ENCODE assay signal across 19 cellular contexts in genomic region chr6:131067521-131067920, GRCh38. TPM values are rescaled to one million over a fixed set of nuclear protein-coding genes. Genes with fewer than 3 reads are reported as not detected.
DNase-seq lines count a peak whose midpoint lies in the region; ATAC-seq and TF ChIP-seq lines count a peak whose summit lies in the region.
"Had no signal": no experiment of that assay in that cellular context is flagged by ENCODE, and none has a peak within 500 bp of the region (broad histone marks: within the 10 kb centered on the region; RNA-seq: fewer than 3 reads in every experiment).

No MANE protein-coding gene starts in this region.

- H3K27me3 ChIP-seq in GM23338 (ENCODE audit: insufficient read depth), result peaks cover 12% of the 10 kb centered on the region; the same call in 1 of the 2 replicates
- no peaks in the 10 kb centered on the region for H3K27me3 ChIP-seq in SJSA1 (replicated peaks)
- H3K27me3 ChIP-seq in hepatocyte, result no peaks in the 10 kb centered on the region
- no peaks in the 10 kb centered on the region for H3K27me3 ChIP-seq in osteoblast (ENCODE audit: insufficient read depth, low read length)
- H3K27me3 ChIP-seq: BLaER1 had no signal

- DNase-seq in GM23338 (ENCODE audit: low spot score) (no peak), SJSA1 (ENCODE audit: low read depth in 1 of 2, low spot score in 2 of 2) (peak; percentile 61 to 79), hepatocyte (ENCODE audit: low spot score) (peak; percentile 18), osteoblast (ENCODE audit: insufficient read length, low spot score, missing footprints) (no peak), NCI-H2081 (lab: John Stamatoyannopoulos, UW) (no peak), lower leg skin (ENCODE audit: low spot score in 2 of 2) (no peak), germinal center (ENCODE audit: low spot score) (no peak)
- DNase-seq in activated T-helper 1 cell treated with anti-CD3 and anti-CD28 coated beads, Interleukin-12 subunit alpha, Interleukin-12 subunit beta, Interleukin-2, Interleukin-4 antibody, amounts not matched to agents 30 ng/mL and 10 ng/mL and 1 ng/mL, durations not matched to agents 14 hours and 24 hours and 36 hours (ENCODE audit: low spot score), result no peak
- DNase-seq: Caco-2; CD4-positive, CD25-positive, alpha-beta regulatory T cell; CD8-positive, alpha-beta T cell; DMS153; DND-41; H7 had no signal

- H3K9me3 Mint-ChIP-seq in GM23338, result no peaks in the 10 kb centered on the region
- no peaks in the 10 kb centered on the region for H3K9me3 Mint-ChIP-seq in activated T-helper 1 cell treated with anti-CD3 and anti-CD28 coated beads, Interleukin-12 subunit alpha, Interleukin-12 subunit beta, Interleukin-2, Interleukin-4 antibody, amounts not matched to agents 30 ng/mL and 10 ng/mL and 1 ng/mL, durations not matched to agents 14 hours and 24 hours and 36 hours

- intact Hi-C loops in activated T-helper 1 cell treated with anti-CD3 and anti-CD28 coated beads, Interleukin-12 subunit alpha, Interleukin-12 subunit beta, Interleukin-2, Interleukin-4 antibody, amounts not matched to agents 30 ng/mL and 10 ng/mL and 1 ng/mL, durations not matched to agents 14 hours and 24 hours and 36 hours (cut with micrococcal nuclease), result loop anchor here (10.0 kb wide), 3 partner anchors 377 to 1043 kb away; no protein-coding TSS in a partner anchor
- intact Hi-C loops in lower leg skin (cut with DNase I; ENCODE audit: low total_unique reads), result no loop called here

- H3K4me3 ChIP-seq in GM23338, result no peak overlapping the region
- H3K4me3 ChIP-seq in SJSA1, result no peak overlapping the region
- H3K4me3 ChIP-seq in hepatocyte, result no peak overlapping the region
- no peak overlapping the region for H3K4me3 ChIP-seq in osteoblast (ENCODE audit: insufficient read depth, low read length)
- H3K4me3 ChIP-seq in lower leg skin (ENCODE audit: low read depth, poor library complexity, severe bottlenecking), result no peak overlapping the region
- H3K4me3 ChIP-seq: BLaER1 had no signal

- H3K4me2 ChIP-seq in GM23338, result no peak overlapping the region
- peak overlapping the region; percentile 5 for H3K4me2 ChIP-seq in hepatocyte
- H3K4me2 ChIP-seq in osteoblast (ENCODE audit: insufficient read depth, low read length), result no peak overlapping the region
- H3K4me2 ChIP-seq: BLaER1 had no signal

- peaks cover 4% of the 10 kb centered on the region for H3K4me1 Mint-ChIP-seq in GM23338
- H3K4me1 Mint-ChIP-seq in activated T-helper 1 cell treated with anti-CD3 and anti-CD28 coated beads, Interleukin-12 subunit alpha, Interleukin-12 subunit beta, Interleukin-2, Interleukin-4 antibody, amounts not matched to agents 30 ng/mL and 10 ng/mL and 1 ng/mL, durations not matched to agents 14 hours and 24 hours and 36 hours (ENCODE audit: low read depth), result no peaks in the 10 kb centered on the region

- H3K79me2 ChIP-seq in GM23338 (replicated peaks; ENCODE audit: insufficient read depth) (no peaks in the 10 kb centered on the region), hepatocyte (peaks cover 4% of the 10 kb centered on the region), osteoblast (ENCODE audit: insufficient read depth, low read length) (peaks cover 2% of the 10 kb centered on the region)

- H3K36me3 Mint-ChIP-seq in GM23338 (ENCODE audit: low read depth), result no peaks in the 10 kb centered on the region; the same call in 2 of the 3 replicates
- no peaks in the 10 kb centered on the region for H3K36me3 Mint-ChIP-seq in activated T-helper 1 cell treated with anti-CD3 and anti-CD28 coated beads, Interleukin-12 subunit alpha, Interleukin-12 subunit beta, Interleukin-2, Interleukin-4 antibody, amounts not matched to agents 30 ng/mL and 10 ng/mL and 1 ng/mL, durations not matched to agents 14 hours and 24 hours and 36 hours (ENCODE audit: low read depth)
- H3K36me3 Mint-ChIP-seq: CD4-positive, CD25-positive, alpha-beta regulatory T cell; CD8-positive, alpha-beta T cell had no signal

- no peak for ATAC-seq in GM23338
- ATAC-seq: CD8-positive, alpha-beta T cell; HCT116 had no signal

- H3K27ac ChIP-seq in GM23338 (ENCODE audit: low read depth) (no peak overlapping the region), SJSA1 (peak overlapping the region; percentile 73), hepatocyte (peak overlapping the region; percentile 48), osteoblast (ENCODE audit: low read depth, low read length) (no peak overlapping the region)
- H3K27ac ChIP-seq: 22Rv1, BLaER1, C4-2B had no signal

- H3K9me2 ChIP-seq in GM23338 (ENCODE audit: insufficient read depth), result no peaks in the 10 kb centered on the region
- no peaks in the 10 kb centered on the region for H3K9me2 ChIP-seq in hepatocyte (replicated peaks; ENCODE audit: insufficient read depth)

- no peaks in the 10 kb centered on the region for H4K20me1 ChIP-seq in GM23338 (replicated peaks; ENCODE audit: insufficient read depth)
- no peaks in the 10 kb centered on the region for H4K20me1 ChIP-seq in hepatocyte (ENCODE audit: insufficient read depth, poor library complexity, severe bottlenecking)
- H4K20me1 ChIP-seq in osteoblast (ENCODE audit: insufficient read depth, low read length), result no peaks in the 10 kb centered on the region
- H4K20me1 ChIP-seq: BLaER1 had no signal

- H3K27me3 Mint-ChIP-seq in GM23338 (ENCODE audit: insufficient read depth, low read depth, poor library complexity), result peaks cover 1% of the 10 kb centered on the region
- H3K27me3 Mint-ChIP-seq in activated T-helper 1 cell treated with anti-CD3 and anti-CD28 coated beads, Interleukin-12 subunit alpha, Interleukin-12 subunit beta, Interleukin-2, Interleukin-4 antibody, amounts not matched to agents 30 ng/mL and 10 ng/mL and 1 ng/mL, durations not matched to agents 14 hours and 24 hours and 36 hours (ENCODE audit: insufficient read depth), result no peaks in the 10 kb centered on the region
- H3K27me3 Mint-ChIP-seq: B cell had no signal

- no peaks in the 10 kb centered on the region; the same call in 1 of the 2 replicates for H3K4me1 ChIP-seq in GM23338 (ENCODE audit: insufficient read depth)
- peaks cover 38% of the 10 kb centered on the region for H3K4me1 ChIP-seq in SJSA1 (replicated peaks)
- peaks cover 23% of the 10 kb centered on the region for H3K4me1 ChIP-seq in hepatocyte (ENCODE audit: insufficient read depth)
- H3K4me1 ChIP-seq in osteoblast (ENCODE audit: insufficient read depth, low read length), result peaks cover 8% of the 10 kb centered on the region

- H3K9me3 ChIP-seq in SJSA1 (replicated peaks) (no peaks in the 10 kb centered on the region), hepatocyte (ENCODE audit: low read depth) (no peaks in the 10 kb centered on the region), osteoblast (ENCODE audit: low read depth, low read length) (no peaks in the 10 kb centered on the region)
- H3K9me3 ChIP-seq: BLaER1, Caco-2 had no signal

- H2AFZ ChIP-seq in GM23338, result peak overlapping the region; percentile 33; the same call in 1 of the 2 replicates
- H2AFZ ChIP-seq in hepatocyte, result no peak overlapping the region
- peak overlapping the region; percentile 63 for H2AFZ ChIP-seq in osteoblast (ENCODE audit: low read length)

- WGBS in hepatocyte (ENCODE audit: low lambda C conversion rate, missing lambda C conversion rate), result 54% methylated on average over 6 of the region's 6 CpGs
- WGBS in lower leg skin, 2 donors, result 81 to 88% methylated on average over 6 of the region's 6 CpGs

- TF ChIP-seq POLR2A in lower leg skin (IDR thresholded peaks at IDR 0.05), result no peak

- H3K36me3 ChIP-seq in GM23338 (ENCODE audit: insufficient read depth) (no peaks in the 10 kb centered on the region), SJSA1 (peaks cover 5% of the 10 kb centered on the region), hepatocyte (replicated peaks; ENCODE audit: insufficient read depth, low read depth) (no peaks in the 10 kb centered on the region), osteoblast (ENCODE audit: insufficient read depth, low read length) (no peaks in the 10 kb centered on the region)
- H3K36me3 ChIP-seq: BLaER1 had no signal

- TF ChIP-seq CTCF in GM23338 (conservative IDR thresholded peaks at IDR 0.05; ENCODE audit: low read depth in 2 of 2), result no peak
- no peak for TF ChIP-seq CTCF in hepatocyte (IDR thresholded peaks at IDR 0.05; ENCODE audit: poor library complexity)
- TF ChIP-seq CTCF in osteoblast (IDR thresholded peaks at IDR 0.05; ENCODE audit: extremely low read depth, low read depth, low read length), result no peak
- no peak for TF ChIP-seq CTCF in lower leg skin (IDR thresholded peaks at IDR 0.05)

- H3K4me3 Mint-ChIP-seq in GM23338, result no peak overlapping the region
- no peak overlapping the region for H3K4me3 Mint-ChIP-seq in activated T-helper 1 cell treated with anti-CD3 and anti-CD28 coated beads, Interleukin-12 subunit alpha, Interleukin-12 subunit beta, Interleukin-2, Interleukin-4 antibody, amounts not matched to agents 30 ng/mL and 10 ng/mL and 1 ng/mL, durations not matched to agents 14 hours and 24 hours and 36 hours
- H3K4me3 Mint-ChIP-seq: B cell; CD4-positive, CD25-positive, alpha-beta regulatory T cell; CD8-positive, alpha-beta T cell had no signal

- H3K27ac Mint-ChIP-seq in GM23338, result no peak overlapping the region
- H3K27ac Mint-ChIP-seq in activated T-helper 1 cell treated with anti-CD3 and anti-CD28 coated beads, Interleukin-12 subunit alpha, Interleukin-12 subunit beta, Interleukin-2, Interleukin-4 antibody, amounts not matched to agents 30 ng/mL and 10 ng/mL and 1 ng/mL, durations not matched to agents 14 hours and 24 hours and 36 hours, result no peak overlapping the region
- H3K27ac Mint-ChIP-seq: B cell; CD4-positive, CD25-positive, alpha-beta regulatory T cell; CD8-positive, alpha-beta T cell had no signal

- peaks cover 3% of the 10 kb centered on the region; the same call in 1 of the 2 replicates for H3F3A ChIP-seq in GM23338 (replicated peaks; ENCODE audit: low read depth)

TF ChIP-seq in GM23338, 12 proteins besides CTCF, POLR2A, EP300 and RAD21 (continues in another document):
- no peak for TF ChIP-seq ZNF331 (CRISPR knock-in tag; IDR thresholded peaks at IDR 0.05; ENCODE audit: low read depth)

RNA-seq across cellular contexts. Expression of gene EPB41L2, which starts 4.5 kb away (rescaled TPM):
- total RNA-seq in GM23338 (2014; rRNA removed; shearing (Covaris generic)), result 65.9 and 91.7 TPM in 2 replicates
- polyA plus RNA-seq in GM23338 (2016; fragmentation: Nextera tagmentation; extraction: Ambion mirVana) (76.2 and 76.7 TPM in 2 replicates), hepatocyte (21.6 and 27.4 TPM in 2 replicates)
- total RNA-seq in SJSA1 (2014; rRNA removed; shearing (Covaris generic)), result 73.6 and 76.9 TPM in 2 replicates
- total RNA-seq in hepatocyte (35.8 and 45.5 TPM in 2 replicates), osteoblast (46.9 and 47.4 TPM in 2 replicates), lower leg skin (10 to 100 TPM in 2 of 4 donors, 1 to 10 TPM in 2; 8.6 to 19.4 (median 13.8) TPM)
- 17.7 and 18.7 TPM in 2 replicates for total RNA-seq in activated T-helper 1 cell treated with anti-CD3 and anti-CD28 coated beads, Interleukin-12 subunit alpha, Interleukin-12 subunit beta, Interleukin-2, Interleukin-4 antibody, amounts not matched to agents 30 ng/mL and 10 ng/mL and 1 ng/mL, durations not matched to agents 14 hours and 24 hours and 36 hours

Comparison
In these comparisons a context has a peak if more than half of its experiments do, and no peak if none do; other contexts are left out.
1. DNase-seq: peak in SJSA1 (2 of 2) and hepatocyte (single experiment); none in GM23338 (single experiment), osteoblast (single experiment), NCI-H2081 (0 of 2), activated T-helper 1 cell treated with anti-CD3 and anti-CD28 coated beads, Interleukin-12 subunit alpha, Interleukin-12 subunit beta, Interleukin-2, Interleukin-4 antibody, amounts not matched to agents 30 ng/mL and 10 ng/mL and 1 ng/mL, durations not matched to agents 14 hours and 24 hours and 36 hours (single experiment), lower leg skin (0 of 2) and germinal center (single experiment).
2. H3K27ac ChIP-seq: peak in SJSA1 (single experiment) and hepatocyte (single experiment); none in GM23338 (single experiment) and osteoblast (single experiment).